12 cellular contexts compared by ENCODE assay signal in the genomic region with DNA sequence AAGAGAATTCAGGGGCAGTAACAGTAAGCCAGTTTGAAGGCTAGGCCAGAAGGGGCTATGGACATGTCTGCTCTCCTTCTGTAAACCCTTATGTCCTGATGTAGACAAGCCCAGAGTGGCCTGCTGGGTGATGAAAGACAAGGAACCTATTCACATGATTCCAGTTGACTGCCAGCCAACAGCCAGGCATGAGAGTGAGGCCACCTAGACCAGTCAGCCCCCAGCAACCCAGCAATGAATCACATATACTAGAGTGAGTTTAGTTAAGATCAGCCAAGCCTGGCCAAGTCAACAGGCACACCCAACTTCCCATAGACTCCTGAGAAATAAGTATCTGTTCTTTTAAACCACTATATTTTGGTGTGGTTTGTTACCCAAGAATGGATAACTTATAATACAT.
A peak's percentile ranks its signal among the peaks of the same experiment; 100 is the strongest.
DNase-seq lines count a peak whose midpoint lies in the region; ATAC-seq, FAIRE-seq and TF ChIP-seq lines count a peak whose summit lies in the region.
"Had no signal": no experiment of that assay in that cellular context is flagged by ENCODE, and none has a peak within 500 bp of the region (broad histone marks: within the 10 kb centered on the region; RNA-seq: fewer than 3 reads in every experiment).

No MANE protein-coding gene starts in this region.

- FAIRE-seq in H54 (lab: Jason Lieb, UNC) (peak; percentile 95), pancreas (lab: Jason Lieb, UNC) (no peak)

- H2AFZ ChIP-seq in PC-3 (ENCODE audit: low read length): no peak overlapping the region

- no peak overlapping the region for H3K27ac Mint-ChIP-seq in CD8-positive, alpha-beta T cell
- H3K27ac Mint-ChIP-seq: activated B cell treated with CpG ODN at 0.5 μM for 24 hours had no signal

- H4K20me1 ChIP-seq in PC-3 (ENCODE audit: low read length): no peaks in the 10 kb centered on the region

- H3K36me3 Mint-ChIP-seq in CD8-positive, alpha-beta T cell: no peaks in the 10 kb centered on the region

- POLR2A ChIA-PET in PC-3 (lab: Charles Lee; ENCODE audit: unreplicated experiment): no interaction called here
- POLR2A ChIA-PET in CD8-positive, alpha-beta T cell (lab: Charles Lee): no interaction called here

- CTCF ChIA-PET in PC-3 (lab: Charles Lee): no interaction called here
- CTCF ChIA-PET in CD8-positive, alpha-beta T cell (lab: Charles Lee): no interaction called here

- H3K9me2 ChIP-seq in PC-3 (replicated peaks; ENCODE audit: low read length): no peaks in the 10 kb centered on the region

- no peaks in the 10 kb centered on the region for H3K27me3 ChIP-seq in PC-3 (ENCODE audit: low read length)
- H3K27me3 ChIP-seq in pancreas: no peaks in the 10 kb centered on the region
- no peaks in the 10 kb centered on the region for H3K27me3 ChIP-seq in CD8-positive, alpha-beta T cell (ENCODE audit: insufficient read depth, low read length)
- H3K27me3 ChIP-seq: Peyer's patch had no signal

- H3K9me3 ChIP-seq in PC-3 (ENCODE audit: low read length): no peaks in the 10 kb centered on the region
- no peaks in the 10 kb centered on the region for H3K9me3 ChIP-seq in pancreas
- no peaks in the 10 kb centered on the region for H3K9me3 ChIP-seq in CD8-positive, alpha-beta T cell (ENCODE audit: low read length)
- H3K9me3 ChIP-seq: Peyer's patch had no signal

- DNase-seq in H54 (ENCODE audit: insufficient read length, low spot score) (peak; percentile 7), PC-3 (peak; percentile 50), pancreas (no peak), omental fat pad (ENCODE audit: low spot score) (no peak)
- DNase-seq in stimulated activated CD4-positive, alpha-beta T cell treated with anti-CD3 and anti-CD28 coated beads, Interleukin-1b, Interleukin-23, amount 100 ng/mL, for 48 hours: no peak
- DNase-seq in CD8-positive, alpha-beta T cell: no peak
- DNase-seq: activated B cell treated with CpG ODN at 0.5 μM for 24 hours; activated T-cell treated with anti-CD3 and anti-CD28 coated beads, Interleukin-2, amount 50 U/mL, for 4 hours; NCI-H2081; Peyer's patch had no signal

- H3K27ac ChIP-seq in PC-3 (ENCODE audit: low read length): peak overlapping the region; percentile 52
- H3K27ac ChIP-seq in pancreas: no peak overlapping the region
- no peak overlapping the region for H3K27ac ChIP-seq in CD8-positive, alpha-beta T cell (ENCODE audit: low read depth, low read length)
- H3K27ac ChIP-seq: Peyer's patch had no signal

- H3K9me3 Mint-ChIP-seq in CD8-positive, alpha-beta T cell: no peaks in the 10 kb centered on the region
- H3K9me3 Mint-ChIP-seq: activated B cell treated with CpG ODN at 0.5 μM for 24 hours; activated T-cell treated with anti-CD3 and anti-CD28 coated beads, Interleukin-2, amount 50 U/mL, for 4 hours had no signal

- H3K4me1 ChIP-seq in PC-3 (ENCODE audit: insufficient read depth, low read length) (peaks cover 10% of the 10 kb centered on the region; the same call in 1 of the 2 replicates), pancreas (peaks cover 0 to 12% (median 8%) of the 10 kb centered on the region in 3 donors)
- no peaks in the 10 kb centered on the region for H3K4me1 ChIP-seq in CD8-positive, alpha-beta T cell (ENCODE audit: insufficient read depth, low read length)
- H3K4me1 ChIP-seq: Peyer's patch had no signal

- H3K4me3 ChIP-seq in PC-3 (ENCODE audit: low read length): no peak overlapping the region
- H3K4me3 ChIP-seq in pancreas: no peak overlapping the region
- H3K4me3 ChIP-seq in CD8-positive, alpha-beta T cell (ENCODE audit: low read depth, low read length): no peak overlapping the region
- H3K4me3 ChIP-seq: Peyer's patch had no signal

- H3K79me2 ChIP-seq in PC-3 (ENCODE audit: low read length): no peaks in the 10 kb centered on the region

- no peak overlapping the region for H3K4me2 ChIP-seq in PC-3 (ENCODE audit: low read length)

- H3K36me3 ChIP-seq in PC-3 (ENCODE audit: low read depth, low read length) (no peaks in the 10 kb centered on the region), pancreas (no peaks in the 10 kb centered on the region)
- H3K36me3 ChIP-seq in CD8-positive, alpha-beta T cell (ENCODE audit: insufficient read depth, low read length): no peaks in the 10 kb centered on the region
- H3K36me3 ChIP-seq: Peyer's patch had no signal

- ATAC-seq in PC-3: peak; percentile 95
- peak; percentile 96 for ATAC-seq in esophagus mucosa
- peak in 3 of 4 donors; percentile 39 to 46 (median 41) for ATAC-seq in pancreas
- ATAC-seq in GM21360 (IDR thresholded peaks at IDR 0.05; ENCODE audit: unreplicated experiment): no peak
- no peak for ATAC-seq in omental fat pad (ENCODE audit: low FRiP score)
- ATAC-seq in CD8-positive, alpha-beta T cell: no peak
- ATAC-seq: activated T-cell treated with anti-CD3 and anti-CD28 coated beads, Interleukin-2, amount 50 U/mL, for 4 hours had no signal

- H3K4me3 Mint-ChIP-seq in CD8-positive, alpha-beta T cell: no peak overlapping the region
- H3K4me3 Mint-ChIP-seq: activated B cell treated with CpG ODN at 0.5 μM for 24 hours; activated T-cell treated with anti-CD3 and anti-CD28 coated beads, Interleukin-2, amount 50 U/mL, for 4 hours had no signal

- H3K27me3 Mint-ChIP-seq in CD8-positive, alpha-beta T cell (ENCODE audit: low read depth): no peaks in the 10 kb centered on the region
- H3K27me3 Mint-ChIP-seq: activated B cell treated with CpG ODN at 0.5 μM for 24 hours had no signal

- no TSS peak for BruUV-seq in PC-3 (replicated peaks; lab: Mats Ljungman, UMichigan)

- no peak for TF ChIP-seq CTCF in PC-3 (conservative IDR thresholded peaks at IDR 0.05; ENCODE audit: low read depth, low read length)
- no peak for TF ChIP-seq CTCF in pancreas (IDR thresholded peaks at IDR 0.05)
- TF ChIP-seq CTCF in omental fat pad (IDR thresholded peaks at IDR 0.05): no peak
- TF ChIP-seq CTCF in CD8-positive, alpha-beta T cell (IDR thresholded peaks at IDR 0.05): no peak

- no peak for TF ChIP-seq POLR2A in H54 (IDR thresholded peaks at IDR 0.05; ENCODE audit: low read depth, low read length)

- no peaks in the 10 kb centered on the region for H3F3A ChIP-seq in PC-3 (ENCODE audit: low read length, unreplicated experiment)

- intact Hi-C loops in PC-3 (cut with micrococcal nuclease): no loop called here
- intact Hi-C loops in pancreas (cut with DNase I): no loop called here
- intact Hi-C loops in CD8-positive, alpha-beta T cell (cut with DNase I, micrococcal nuclease): loop anchor here in 1 of 2 experiments (10.0 kb wide), 1 partner anchor 60 kb away; no protein-coding TSS in a partner anchor

- H3K4me1 Mint-ChIP-seq in CD8-positive, alpha-beta T cell (ENCODE audit: low read depth): no peaks in the 10 kb centered on the region
- H3K4me1 Mint-ChIP-seq: activated B cell treated with CpG ODN at 0.5 μM for 24 hours had no signal

- no peak overlapping the region for H3K9ac ChIP-seq in PC-3 (ENCODE audit: low read length)

Comparison
In these comparisons a context has a peak if more than half of its experiments do, and no peak if none do; other contexts are left out.
1. DNase-seq: peak in H54 (single experiment) and PC-3 (single experiment); none in pancreas (0 of 6), stimulated activated CD4-positive, alpha-beta T cell treated with anti-CD3 and anti-CD28 coated beads, Interleukin-1b, Interleukin-23, amount 100 ng/mL, for 48 hours (single experiment), omental fat pad (single experiment) and CD8-positive, alpha-beta T cell (0 of 7).
2. ATAC-seq: peak in PC-3 (single experiment), esophagus mucosa (single experiment) and pancreas (3 of 4); none in GM21360 (single experiment), omental fat pad (single experiment) and CD8-positive, alpha-beta T cell (single experiment).